Comparison of ENCODE assay signal across 1 cellular context in the genomic region with DNA sequence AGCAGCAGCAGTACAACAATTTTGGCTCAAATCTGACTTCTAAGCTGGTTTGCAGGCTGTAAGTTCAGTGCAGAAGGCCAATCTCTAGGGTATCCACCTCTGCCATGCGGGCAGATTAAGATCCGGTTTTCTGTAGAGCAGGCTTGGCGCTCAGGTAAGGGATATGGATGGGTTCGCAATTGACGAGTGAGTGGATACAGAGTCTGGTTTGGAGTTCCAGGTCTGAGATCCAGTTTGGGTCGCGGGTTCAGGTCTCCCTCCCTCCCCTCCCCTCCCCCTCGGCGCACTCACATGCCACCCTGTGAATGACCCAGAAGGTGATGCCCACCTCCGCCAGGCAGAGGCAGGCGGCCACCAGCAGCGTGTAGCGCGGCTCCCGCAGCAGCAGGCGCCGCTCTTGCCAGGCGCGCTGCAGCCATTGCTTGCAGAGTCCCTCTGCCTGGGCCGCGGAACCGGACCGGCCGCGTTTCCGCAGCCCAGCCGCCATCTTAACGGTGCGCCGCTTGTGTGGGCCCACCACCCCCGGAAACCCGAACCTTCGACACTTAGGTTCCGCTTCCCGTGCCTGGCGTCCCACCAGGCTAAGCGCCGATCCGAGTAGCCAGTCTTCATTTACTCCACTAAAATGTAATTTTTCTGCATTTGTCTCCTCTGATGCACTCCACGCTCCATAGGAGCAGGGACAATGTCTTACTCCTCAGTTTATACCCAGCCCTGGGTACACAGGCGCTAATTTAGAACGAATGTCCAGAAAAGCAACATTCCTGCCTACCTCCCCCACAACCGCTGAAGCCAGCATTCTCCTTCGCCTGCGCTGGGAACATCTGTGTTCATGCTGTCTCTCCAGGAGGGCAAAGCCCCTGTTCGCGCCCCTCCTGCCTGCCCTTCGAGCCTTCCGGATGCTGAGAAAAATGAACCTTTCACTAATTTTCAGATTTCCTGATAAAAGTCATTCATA.
A peak's percentile ranks its signal among the peaks of the same experiment; 100 is the strongest.
TF ChIP-seq lines count a peak whose summit lies in the region.

ALG3 (minus strand) TSS at position 509 of the 958 bp plus-strand sequence; CDS start at position 487, 22 bp downstream.

TF ChIP-seq in K562, 482 proteins besides CTCF, POLR2A, EP300 and RAD21 (continued from another document and continues in another):
- TF ChIP-seq ZNF518B (CRISPR knock-in tag; IDR thresholded peaks at IDR 0.05) (no peak), ARID3A (IDR thresholded peaks at IDR 0.05; ENCODE audit: borderline replicate concordance, low read depth, low read length) (no peak), GATAD2B (IDR thresholded peaks at IDR 0.05; ENCODE audit: borderline replicate concordance) (peak; percentile 69), FIP1L1 (IDR thresholded peaks at IDR 0.05; ENCODE audit: low read depth, low read length, poor library complexity, severe bottlenecking) (peak; percentile 81), ZNF12 (CRISPR knock-in tag; IDR thresholded peaks at IDR 0.05) (no peak), SAP30 (IDR thresholded peaks at IDR 0.05; ENCODE audit: borderline replicate concordance, insufficient read depth, low read depth, low read length, poor library complexity, severe bottlenecking) (peak; percentile 84), HINFP (tag; conservative IDR thresholded peaks at IDR 0.05; ENCODE audit: low read depth) (no peak), SREBF2 (CRISPR knock-in tag; IDR thresholded peaks at IDR 0.05) (no peak), TAL1 (IDR thresholded peaks at IDR 0.05) (no peak), SAFB2 (IDR thresholded peaks at IDR 0.05; ENCODE audit: borderline replicate concordance, low read depth, low read length, severe bottlenecking) (no peak), CREM (IDR thresholded peaks at IDR 0.05; ENCODE audit: low read depth) (peak; percentile 73)
- TF ChIP-seq, protein P1, sequence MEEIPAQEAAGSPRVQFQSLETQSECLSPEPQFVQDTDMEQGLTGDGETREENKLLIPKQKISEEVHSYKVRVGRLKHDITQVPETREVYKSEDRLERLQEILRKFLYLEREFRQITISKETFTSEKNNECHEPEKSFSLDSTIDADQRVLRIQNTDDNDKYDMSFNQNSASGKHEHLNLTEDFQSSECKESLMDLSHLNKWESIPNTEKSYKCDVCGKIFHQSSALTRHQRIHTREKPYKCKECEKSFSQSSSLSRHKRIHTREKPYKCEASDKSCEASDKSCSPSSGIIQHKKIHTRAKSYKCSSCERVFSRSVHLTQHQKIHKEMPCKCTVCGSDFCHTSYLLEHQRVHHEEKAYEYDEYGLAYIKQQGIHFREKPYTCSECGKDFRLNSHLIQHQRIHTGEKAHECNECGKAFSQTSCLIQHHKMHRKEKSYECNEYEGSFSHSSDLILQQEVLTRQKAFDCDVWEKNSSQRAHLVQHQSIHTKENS (CRISPR knock-in tag; IDR thresholded peaks at IDR 0.05): no peak
- TF ChIP-seq, protein P2, sequence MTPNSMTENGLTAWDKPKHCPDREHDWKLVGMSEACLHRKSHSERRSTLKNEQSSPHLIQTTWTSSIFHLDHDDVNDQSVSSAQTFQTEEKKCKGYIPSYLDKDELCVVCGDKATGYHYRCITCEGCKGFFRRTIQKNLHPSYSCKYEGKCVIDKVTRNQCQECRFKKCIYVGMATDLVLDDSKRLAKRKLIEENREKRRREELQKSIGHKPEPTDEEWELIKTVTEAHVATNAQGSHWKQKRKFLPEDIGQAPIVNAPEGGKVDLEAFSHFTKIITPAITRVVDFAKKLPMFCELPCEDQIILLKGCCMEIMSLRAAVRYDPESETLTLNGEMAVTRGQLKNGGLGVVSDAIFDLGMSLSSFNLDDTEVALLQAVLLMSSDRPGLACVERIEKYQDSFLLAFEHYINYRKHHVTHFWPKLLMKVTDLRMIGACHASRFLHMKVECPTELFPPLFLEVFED (CRISPR knock-in tag; conservative IDR thresholded peaks at IDR 0.05): no peak
- TF ChIP-seq, protein P3, sequence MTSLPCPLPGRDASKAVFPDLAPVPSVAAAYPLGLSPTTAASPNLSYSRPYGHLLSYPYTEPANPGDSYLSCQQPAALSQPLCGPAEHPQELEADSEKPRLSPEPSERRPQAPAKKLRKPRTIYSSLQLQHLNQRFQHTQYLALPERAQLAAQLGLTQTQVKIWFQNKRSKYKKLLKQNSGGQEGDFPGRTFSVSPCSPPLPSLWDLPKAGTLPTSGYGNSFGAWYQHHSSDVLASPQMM (CRISPR knock-in tag; IDR thresholded peaks at IDR 0.05): no peak
- TF ChIP-seq, protein P4, sequence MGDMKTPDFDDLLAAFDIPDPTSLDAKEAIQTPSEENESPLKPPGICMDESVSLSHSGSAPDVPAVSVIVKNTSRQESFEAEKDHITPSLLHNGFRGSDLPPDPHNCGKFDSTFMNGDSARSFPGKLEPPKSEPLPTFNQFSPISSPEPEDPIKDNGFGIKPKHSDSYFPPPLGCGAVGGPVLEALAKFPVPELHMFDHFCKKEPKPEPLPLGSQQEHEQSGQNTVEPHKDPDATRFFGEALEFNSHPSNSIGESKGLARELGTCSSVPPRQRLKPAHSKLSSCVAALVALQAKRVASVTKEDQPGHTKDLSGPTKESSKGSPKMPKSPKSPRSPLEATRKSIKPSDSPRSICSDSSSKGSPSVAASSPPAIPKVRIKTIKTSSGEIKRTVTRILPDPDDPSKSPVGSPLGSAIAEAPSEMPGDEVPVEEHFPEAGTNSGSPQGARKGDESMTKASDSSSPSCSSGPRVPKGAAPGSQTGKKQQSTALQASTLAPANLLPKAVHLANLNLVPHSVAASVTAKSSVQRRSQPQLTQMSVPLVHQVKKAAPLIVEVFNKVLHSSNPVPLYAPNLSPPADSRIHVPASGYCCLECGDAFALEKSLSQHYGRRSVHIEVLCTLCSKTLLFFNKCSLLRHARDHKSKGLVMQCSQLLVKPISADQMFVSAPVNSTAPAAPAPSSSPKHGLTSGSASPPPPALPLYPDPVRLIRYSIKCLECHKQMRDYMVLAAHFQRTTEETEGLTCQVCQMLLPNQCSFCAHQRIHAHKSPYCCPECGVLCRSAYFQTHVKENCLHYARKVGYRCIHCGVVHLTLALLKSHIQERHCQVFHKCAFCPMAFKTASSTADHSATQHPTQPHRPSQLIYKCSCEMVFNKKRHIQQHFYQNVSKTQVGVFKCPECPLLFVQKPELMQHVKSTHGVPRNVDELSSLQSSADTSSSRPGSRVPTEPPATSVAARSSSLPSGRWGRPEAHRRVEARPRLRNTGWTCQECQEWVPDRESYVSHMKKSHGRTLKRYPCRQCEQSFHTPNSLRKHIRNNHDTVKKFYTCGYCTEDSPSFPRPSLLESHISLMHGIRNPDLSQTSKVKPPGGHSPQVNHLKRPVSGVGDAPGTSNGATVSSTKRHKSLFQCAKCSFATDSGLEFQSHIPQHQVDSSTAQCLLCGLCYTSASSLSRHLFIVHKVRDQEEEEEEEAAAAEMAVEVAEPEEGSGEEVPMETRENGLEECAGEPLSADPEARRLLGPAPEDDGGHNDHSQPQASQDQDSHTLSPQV (IDR thresholded peaks at IDR 0.05): no peak
- TF ChIP-seq, protein P5, sequence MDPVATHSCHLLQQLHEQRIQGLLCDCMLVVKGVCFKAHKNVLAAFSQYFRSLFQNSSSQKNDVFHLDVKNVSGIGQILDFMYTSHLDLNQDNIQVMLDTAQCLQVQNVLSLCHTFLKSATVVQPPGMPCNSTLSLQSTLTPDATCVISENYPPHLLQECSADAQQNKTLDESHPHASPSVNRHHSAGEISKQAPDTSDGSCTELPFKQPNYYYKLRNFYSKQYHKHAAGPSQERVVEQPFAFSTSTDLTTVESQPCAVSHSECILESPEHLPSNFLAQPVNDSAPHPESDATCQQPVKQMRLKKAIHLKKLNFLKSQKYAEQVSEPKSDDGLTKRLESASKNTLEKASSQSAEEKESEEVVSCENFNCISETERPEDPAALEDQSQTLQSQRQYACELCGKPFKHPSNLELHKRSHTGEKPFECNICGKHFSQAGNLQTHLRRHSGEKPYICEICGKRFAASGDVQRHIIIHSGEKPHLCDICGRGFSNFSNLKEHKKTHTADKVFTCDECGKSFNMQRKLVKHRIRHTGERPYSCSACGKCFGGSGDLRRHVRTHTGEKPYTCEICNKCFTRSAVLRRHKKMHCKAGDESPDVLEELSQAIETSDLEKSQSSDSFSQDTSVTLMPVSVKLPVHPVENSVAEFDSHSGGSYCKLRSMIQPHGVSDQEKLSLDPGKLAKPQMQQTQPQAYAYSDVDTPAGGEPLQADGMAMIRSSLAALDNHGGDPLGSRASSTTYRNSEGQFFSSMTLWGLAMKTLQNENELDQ (CRISPR knock-in tag; IDR thresholded peaks at IDR 0.05; ENCODE audit: borderline replicate concordance): no peak
- TF ChIP-seq, protein P6, sequence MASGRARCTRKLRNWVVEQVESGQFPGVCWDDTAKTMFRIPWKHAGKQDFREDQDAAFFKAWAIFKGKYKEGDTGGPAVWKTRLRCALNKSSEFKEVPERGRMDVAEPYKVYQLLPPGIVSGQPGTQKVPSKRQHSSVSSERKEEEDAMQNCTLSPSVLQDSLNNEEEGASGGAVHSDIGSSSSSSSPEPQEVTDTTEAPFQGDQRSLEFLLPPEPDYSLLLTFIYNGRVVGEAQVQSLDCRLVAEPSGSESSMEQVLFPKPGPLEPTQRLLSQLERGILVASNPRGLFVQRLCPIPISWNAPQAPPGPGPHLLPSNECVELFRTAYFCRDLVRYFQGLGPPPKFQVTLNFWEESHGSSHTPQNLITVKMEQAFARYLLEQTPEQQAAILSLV (tag; IDR thresholded peaks at IDR 0.05): no peak
